Comparison of ENCODE assay signal across 10 cellular contexts in the genomic region with DNA sequence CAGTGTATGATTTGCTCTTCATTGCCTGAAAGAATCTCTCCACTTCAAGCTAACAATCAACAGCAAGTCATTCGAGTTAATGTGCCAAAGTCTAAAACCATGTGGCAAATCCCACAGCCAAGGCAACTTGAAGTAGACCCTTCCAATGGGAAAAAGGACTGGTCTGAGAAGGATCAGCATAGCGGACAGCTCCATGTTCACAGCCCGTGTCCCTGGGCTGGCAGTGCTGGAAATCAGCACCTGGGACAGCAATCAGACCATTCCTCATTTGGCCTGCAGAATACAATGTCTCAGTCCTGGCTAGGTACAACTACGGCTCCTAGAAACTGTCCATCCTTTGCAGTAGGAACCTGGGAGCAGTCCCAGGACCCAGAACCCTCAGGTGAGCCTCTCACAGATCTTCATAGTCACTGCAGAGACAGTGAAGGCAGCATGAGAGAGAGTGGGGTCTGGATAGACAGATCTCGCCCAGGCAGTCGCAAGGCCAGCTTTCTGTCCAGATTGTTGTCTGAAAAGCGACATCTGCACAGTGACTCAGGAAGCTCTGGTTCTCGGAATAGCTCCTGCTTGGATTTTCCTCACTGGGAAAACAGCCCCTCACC. TPM values are rescaled to one million over a fixed set of nuclear protein-coding genes. Genes with fewer than 3 reads are reported as not detected.
DNase-seq lines count a peak whose midpoint lies in the region; ATAC-seq and TF ChIP-seq lines count a peak whose summit lies in the region.
"Had no signal": no experiment of that assay in that cellular context is flagged by ENCODE, and none has a peak within 500 bp of the region (broad histone marks: within the 10 kb centered on the region; RNA-seq: fewer than 3 reads in every experiment).

No MANE protein-coding gene starts in this region.

- POLR2A ChIA-PET in AG04449 (lab: Yijun Ruan, JAX), result no interaction called here

- ATAC-seq in GM21737 (IDR thresholded peaks at IDR 0.05; ENCODE audit: unreplicated experiment), result no peak

- TF ChIP-seq CTCF in AG04449 (IDR thresholded peaks at IDR 0.05; ENCODE audit: insufficient read depth, low read length, missing control alignments), result no peak

- DNase-seq in AG04449 (ENCODE audit: low read depth, low spot score) (peak; percentile 1), HT-29 (ENCODE audit: low spot score) (peak; percentile 33), amniotic stem cell (lab: John Stamatoyannopoulos, UW) (peak; percentile 21), iPS-NIHi7 (ENCODE audit: extremely low spot score) (peak; percentile 86), 8988T (no peak), NOMO-1 treated with DMSO at 0.1 percent for 48 hours (lab: John Stamatoyannopoulos, UW; ENCODE audit: unreplicated experiment) (no peak)
- no peak for DNase-seq in stimulated activated naive CD4-positive, alpha-beta T cell treated with Interleukin-2 at 50 U/mL for 16 hours (lab: John Stamatoyannopoulos, UW)

- CTCF ChIA-PET in AG04449 (lab: Yijun Ruan, JAX), result no interaction called here

- no peak overlapping the region for H3K4me3 ChIP-seq in AG04449 (ENCODE audit: low read depth, low read length)
- H3K4me3 ChIP-seq: coronary artery, PC-9 had no signal

RNA-seq across cellular contexts. Expression of gene GJA10, which starts 1.1 kb away (rescaled TPM):
- not detected in 2 replicates for total RNA-seq in HT-29 (2014; rRNA removed; shearing (Covaris generic))
- total RNA-seq: PC-9 had no signal

Comparison
In these comparisons a context has a peak if more than half of its experiments do, and no peak if none do; other contexts are left out.
1. DNase-seq: peak in AG04449 (single experiment), HT-29 (single experiment), amniotic stem cell (single experiment) and iPS-NIHi7 (single experiment); none in 8988T (single experiment), stimulated activated naive CD4-positive, alpha-beta T cell treated with Interleukin-2 at 50 U/mL for 16 hours (single experiment) and NOMO-1 treated with DMSO at 0.1 percent for 48 hours (single experiment).